8 cellular contexts compared by ENCODE assay signal in the genomic region with DNA sequence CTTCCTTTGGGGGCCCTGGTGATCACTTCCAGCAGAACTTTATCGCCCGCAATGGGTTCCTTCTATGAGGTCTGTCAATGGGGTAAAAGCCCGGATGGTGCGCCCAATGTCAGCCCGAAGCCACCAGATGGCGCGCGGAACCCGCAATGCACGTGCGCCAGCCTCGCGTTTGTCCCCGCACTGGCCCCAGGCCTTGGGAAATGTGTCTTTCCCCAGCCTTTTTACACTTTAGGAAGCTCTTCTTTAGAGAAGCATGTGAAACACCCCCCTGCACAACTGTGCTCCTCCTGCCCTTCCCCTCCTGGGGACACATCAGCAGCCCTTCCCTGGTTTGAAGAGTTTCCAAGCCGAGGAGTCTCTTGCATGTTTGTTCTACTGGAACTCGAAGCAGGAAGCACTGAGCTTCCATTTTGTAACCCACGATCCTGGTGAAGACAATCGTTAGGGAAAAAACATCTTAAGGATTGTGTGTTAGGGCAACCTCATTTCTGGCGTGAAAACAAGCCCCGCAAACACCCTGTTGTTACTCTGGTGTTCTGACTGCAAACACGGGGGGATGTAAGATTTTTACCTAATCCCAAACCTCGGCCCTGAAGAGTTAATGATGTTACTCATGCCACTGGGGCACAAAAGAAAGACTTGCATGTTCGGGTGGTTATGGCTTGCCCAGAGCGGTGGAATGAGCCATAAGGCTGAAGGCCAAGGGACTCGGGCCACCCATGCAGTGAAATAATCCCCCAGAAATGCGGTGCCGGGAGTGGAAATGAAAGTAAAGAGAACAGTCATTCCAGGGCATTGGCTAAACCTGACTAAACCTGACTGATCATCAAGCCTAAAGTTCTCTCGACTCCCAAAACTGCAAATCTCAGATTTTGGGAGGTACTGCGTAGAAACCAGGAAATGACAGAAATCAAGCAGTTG. TPM values are rescaled to one million over a fixed set of nuclear protein-coding genes. Genes with fewer than 3 reads are reported as not detected.
DNase-seq lines count a peak whose midpoint lies in the region; ATAC-seq, FAIRE-seq and TF ChIP-seq lines count a peak whose summit lies in the region.

No MANE protein-coding gene starts in this region.

- no peak for FAIRE-seq in kidney (lab: Jason Lieb, UNC)

- peak overlapping the region; percentile 71 for H3K4me2 ChIP-seq in mammary epithelial cell (ENCODE audit: insufficient read depth, low read depth, low read length)

- peaks cover 28% of the 10 kb centered on the region for H3K4me1 Mint-ChIP-seq in activated B cell treated with CpG ODN at 0.5 μM for 24 hours

- peak overlapping the region; percentile 72 for H3K9ac ChIP-seq in mammary epithelial cell (ENCODE audit: insufficient read depth, low read length)
- peak overlapping the region; percentile 67 to 72 for H3K9ac ChIP-seq in kidney (ENCODE audit: low read length in 2 of 2)

- H3K36me3 Mint-ChIP-seq in activated B cell treated with CpG ODN at 0.5 μM for 24 hours (ENCODE audit: low read depth): no peaks in the 10 kb centered on the region

- TSS peak; percentile 33 for BruUV-seq in mammary epithelial cell (replicated peaks; lab: Mats Ljungman, UMichigan)

- H3K9me3 Mint-ChIP-seq in activated B cell treated with CpG ODN at 0.5 μM for 24 hours: peaks cover 5% of the 10 kb centered on the region

- TF ChIP-seq CTCF in activated B cell treated with CpG ODN at 0.5 μM for 24 hours (IDR thresholded peaks at IDR 0.05) (peak; percentile 38), mammary epithelial cell (conservative IDR thresholded peaks at IDR 0.05 in 1 of 2, IDR thresholded peaks at IDR 0.05 in 1 of 2; ENCODE audit: extremely low read depth in 1 of 2, insufficient read depth in 1 of 2, low read depth in 1 of 2, low read length in 2 of 2) (peak; percentile 89 to 97), kidney (IDR thresholded peaks at IDR 0.05; ENCODE audit: borderline replicate concordance, extremely low read depth, insufficient read depth) (peak; percentile 96)

- POLR2A ChIA-PET in activated B cell treated with CpG ODN at 0.5 μM for 24 hours (lab: Charles Lee): interaction anchor here (0.6 to 3.0 kb wide), 9 partner anchors 23 to 585 kb away, joined by 3 to 20 read pairs (median 4); no protein-coding TSS in a partner anchor

- intact Hi-C loops in activated B cell treated with CpG ODN at 0.5 μM for 24 hours (cut with micrococcal nuclease) (loop anchor here (1.0 to 5.0 kb wide), 11 partner anchors 11 to 662 kb away; partner anchors contain the start of gene RBM34), mammary epithelial cell (cut with micrococcal nuclease) (loop anchor here (1.0 to 5.0 kb wide), 12 partner anchors 34 to 1003 kb away; partner anchors contain the start of gene B3GALNT2), kidney (cut with DNase I) (loop anchor here (10.0 kb wide), 2 partner anchors 95 to 335 kb away; no protein-coding TSS in a partner anchor)

- peak overlapping the region in 2 of 3 experiments; percentile 10 to 13 for H3K4me3 ChIP-seq in mammary epithelial cell (replicated peaks in 1 of 3; ENCODE audit: insufficient read depth in 1 of 3, low read depth in 2 of 3, low read length in 3 of 3)
- H3K4me3 ChIP-seq in kidney (ENCODE audit: low read length in 2 of 2): peak overlapping the region; percentile 42 to 52

- no peaks in the 10 kb centered on the region for H3K79me2 ChIP-seq in mammary epithelial cell (ENCODE audit: insufficient read depth, low read length)

- in situ Hi-C loops in mammary epithelial cell (cut with MboI; ENCODE audit: low sequenced_read_pairs in 2 of 2): loop anchor here (5.0 to 25.0 kb wide), 6 partner anchors 98 to 913 kb away; no protein-coding TSS in a partner anchor

- H4K20me1 ChIP-seq in mammary epithelial cell (ENCODE audit: insufficient read depth, low read length): no peaks in the 10 kb centered on the region

- H3K4me3 Mint-ChIP-seq in activated B cell treated with CpG ODN at 0.5 μM for 24 hours: peak overlapping the region; percentile 55

- H3K27me3 ChIP-seq in mammary epithelial cell (ENCODE audit: insufficient read depth, low read length): no peaks in the 10 kb centered on the region

- H3K27ac ChIP-seq in mammary epithelial cell (ENCODE audit: insufficient read depth, low read depth, low read length) (peak overlapping the region; percentile 90), kidney (ENCODE audit: low read depth in 2 of 2, low read length in 2 of 2) (peak overlapping the region; percentile 90 to 94)

- dilution Hi-C loops in mammary epithelial cell (cut with HindIII; ENCODE audit: low sequenced_read_pairs): loop anchor here (5.0 to 10.0 kb wide), 2 partner anchors 95 to 573 kb away; no protein-coding TSS in a partner anchor

- CTCF ChIA-PET in activated B cell treated with CpG ODN at 0.5 μM for 24 hours (lab: Charles Lee): interaction anchor here (0.7 to 4.4 kb wide), 19 partner anchors 21 to 605 kb away, joined by 3 to 52 read pairs (median 4); no protein-coding TSS in a partner anchor
- CTCF ChIA-PET in mammary epithelial cell (lab: Charles Lee; ENCODE audit: low non-redundant PET): interaction anchor here (0.5 to 0.8 kb wide), 5 partner anchors 65 to 584 kb away, joined by 3 to 7 read pairs (median 3); no protein-coding TSS in a partner anchor

- H3K9me3 ChIP-seq in mammary epithelial cell (replicated peaks; ENCODE audit: insufficient read depth, low read length) (no peaks in the 10 kb centered on the region), kidney (ENCODE audit: control insufficient read depth in 1 of 2, low read length in 2 of 2) (no peaks in the 10 kb centered on the region)

- H3K36me3 ChIP-seq in mammary epithelial cell (ENCODE audit: insufficient read depth, low read length): no peaks in the 10 kb centered on the region
- no peaks in the 10 kb centered on the region for H3K36me3 ChIP-seq in kidney (ENCODE audit: control insufficient read depth in 1 of 2, insufficient read depth in 2 of 2, low read length in 2 of 2)

- H3K27ac Mint-ChIP-seq in activated B cell treated with CpG ODN at 0.5 μM for 24 hours: peak overlapping the region; percentile 66

- H3K4me1 ChIP-seq in mammary epithelial cell (ENCODE audit: insufficient read depth, low read length): peaks cover 38% of the 10 kb centered on the region
- peaks cover 14 to 18% of the 10 kb centered on the region in 2 donors for H3K4me1 ChIP-seq in kidney (ENCODE audit: control insufficient read depth in 1 of 2, insufficient read depth in 1 of 2, low read depth in 1 of 2, low read length in 2 of 2)

- ATAC-seq in HG02884 (IDR thresholded peaks at IDR 0.05; ENCODE audit: unreplicated experiment) (peak; percentile 30), activated B cell treated with CpG ODN at 0.5 μM for 24 hours (ENCODE audit: low read depth) (peak; percentile 91), HG03469 (IDR thresholded peaks at IDR 0.05; ENCODE audit: unreplicated experiment) (no peak)

- WGBS in mammary epithelial cell (ENCODE audit: low coverage, missing lambda C conversion rate): 5% methylated on average over 28 of the region's 29 CpGs

- peak overlapping the region; percentile 92 for H2AFZ ChIP-seq in mammary epithelial cell (ENCODE audit: low read depth, low read length)

- DNase-seq in GM03348 (ENCODE audit: low spot score) (peak; percentile 88), NCI-H2227 (lab: John Stamatoyannopoulos, UW; ENCODE audit: unreplicated experiment) (peak; percentile 93), activated B cell treated with CpG ODN at 0.5 μM for 24 hours (peak; percentile 78), mammary epithelial cell (peak; percentile 84), kidney (peak; percentile 95)
- DNase-seq in stimulated activated CD4-positive, alpha-beta T cell treated with anti-CD3 and anti-CD28 coated beads, Interleukin-12 subunit alpha, Interleukin-12 subunit beta, amount 100 ng/mL, for 4 hours: peak; percentile 89

- H3K27me3 Mint-ChIP-seq in activated B cell treated with CpG ODN at 0.5 μM for 24 hours: no peaks in the 10 kb centered on the region

RNA-seq across cellular contexts. Expression of gene TARBP1, which starts 20.4 kb away (rescaled TPM):
- total RNA-seq in activated B cell treated with CpG ODN at 0.5 μM for 24 hours: 27.0 and 30.4 TPM in 2 replicates
- 10 to 100 TPM; 16.1 to 18.0 TPM for total RNA-seq in mammary epithelial cell
- polyA plus RNA-seq in mammary epithelial cell: 17.8 TPM
- polyA minus RNA-seq in mammary epithelial cell: 32.8 TPM
- total RNA-seq in kidney: 26.2 TPM
- 14.3 TPM for polyA plus RNA-seq in kidney (ENCODE audit: insufficient read depth, low read depth, low replicate concordance)

Comparison
In these comparisons a context has a peak if more than half of its experiments do, and no peak if none do; other contexts are left out.
1. CTCF ChIP-seq: peak in every context shown above with its lines; median percentile 96 in kidney; 93 in mammary epithelial cell; 38 in activated B cell treated with CpG ODN at 0.5 μM for 24 hours.